ENCODE assay signal across 1 cellular context in genomic region chr1:150564051-150564991, GRCh38.
A peak's percentile ranks its signal among the peaks of the same experiment; 100 is the strongest.
TF ChIP-seq lines count a peak whose summit lies in the region.

No MANE protein-coding gene starts in this region.

TF ChIP-seq in HepG2, 621 proteins besides CTCF, POLR2A, EP300 and RAD21 (continued from another document and continues in another):
- no peak for TF ChIP-seq ZNF597 (CRISPR knock-in tag; IDR thresholded peaks at IDR 0.05)
- peak; percentile 36; the same call in 1 of the 2 replicates for TF ChIP-seq POLR2G (IDR thresholded peaks at IDR 0.05; ENCODE audit: low read depth, low read length)
- no peak for TF ChIP-seq PLRG1 (conservative IDR thresholded peaks at IDR 0.05)
- no peak for TF ChIP-seq ZNF350 (CRISPR knock-in tag; IDR thresholded peaks at IDR 0.05; ENCODE audit: borderline replicate concordance, low read depth)
- TF ChIP-seq ZNF749 (CRISPR knock-in tag; IDR thresholded peaks at IDR 0.05; ENCODE audit: borderline replicate concordance), result no peak
- no peak for TF ChIP-seq ZSCAN9 (CRISPR knock-in tag; IDR thresholded peaks at IDR 0.05; ENCODE audit: borderline replicate concordance)
- TF ChIP-seq HNRNPLL (IDR thresholded peaks at IDR 0.05; ENCODE audit: low read depth, low read length, poor library complexity, severe bottlenecking), result no peak
- TF ChIP-seq JUNB (CRISPR knock-in tag; IDR thresholded peaks at IDR 0.05; ENCODE audit: borderline replicate concordance), result no peak
- TF ChIP-seq ATF4 (CRISPR knock-in tag; IDR thresholded peaks at IDR 0.05), result peak in 1 of 2 experiments; percentile 88; a peak in 2 of 4 replicates
- no peak for TF ChIP-seq NCOR1 (IDR thresholded peaks at IDR 0.05; ENCODE audit: borderline replicate concordance, low read length)
- no peak for TF ChIP-seq ZNF414 (CRISPR knock-in tag; IDR thresholded peaks at IDR 0.05)
- TF ChIP-seq ZNF142 (CRISPR knock-in tag; IDR thresholded peaks at IDR 0.05), result no peak
- peak; percentile 28; the same call in 1 of the 2 replicates for TF ChIP-seq NR2C2 (CRISPR knock-in tag; IDR thresholded peaks at IDR 0.05; ENCODE audit: borderline replicate concordance)
- TF ChIP-seq SKIL (CRISPR knock-in tag; IDR thresholded peaks at IDR 0.05; ENCODE audit: borderline replicate concordance), result no peak
- TF ChIP-seq ADNP (CRISPR knock-in tag; IDR thresholded peaks at IDR 0.05), result no peak
- no peak for TF ChIP-seq ZNF282 (IDR thresholded peaks at IDR 0.05; ENCODE audit: partially characterized antibody)
- TF ChIP-seq SOX13 (IDR thresholded peaks at IDR 0.05), result no peak
- peak in 1 of 2 experiments; percentile 51; a peak in 2 of 4 replicates for TF ChIP-seq SOX13 (CRISPR knock-in tag; conservative IDR thresholded peaks at IDR 0.05 in 1 of 2, IDR thresholded peaks at IDR 0.05 in 1 of 2)
- TF ChIP-seq ZNF33B (CRISPR knock-in tag; IDR thresholded peaks at IDR 0.05), result no peak
- TF ChIP-seq PATZ1 (CRISPR knock-in tag; IDR thresholded peaks at IDR 0.05), result peak; percentile 57; the same call in 1 of the 2 replicates
- TF ChIP-seq ZNF564 (CRISPR knock-in tag; IDR thresholded peaks at IDR 0.05), result no peak
- TF ChIP-seq PITX1 (CRISPR knock-in tag; IDR thresholded peaks at IDR 0.05), result no peak
- 0 out of 2 replicates have a peak, but pooled peaks have one; percentile 40 for TF ChIP-seq GATAD2A (CRISPR knock-in tag; IDR thresholded peaks at IDR 0.05)
- no peak for TF ChIP-seq ZNF432 (CRISPR knock-in tag; IDR thresholded peaks at IDR 0.05; ENCODE audit: borderline replicate concordance)
- TF ChIP-seq ZBTB8A (CRISPR knock-in tag; IDR thresholded peaks at IDR 0.05; ENCODE audit: borderline replicate concordance, low read depth), result no peak
- TF ChIP-seq CENPX (CRISPR knock-in tag; IDR thresholded peaks at IDR 0.05), result no peak
- TF ChIP-seq PRMT3 (CRISPR knock-in tag; IDR thresholded peaks at IDR 0.05; ENCODE audit: borderline replicate concordance, low read depth), result no peak
- TF ChIP-seq TCF12 (IDR thresholded peaks at IDR 0.05), result no peak
- no peak for TF ChIP-seq TCF12 (CRISPR knock-in tag; IDR thresholded peaks at IDR 0.05)
- TF ChIP-seq ZNF75D (CRISPR knock-in tag; IDR thresholded peaks at IDR 0.05; ENCODE audit: borderline replicate concordance), result no peak
- no peak for TF ChIP-seq REST (IDR thresholded peaks at IDR 0.05; ENCODE audit: borderline replicate concordance in 1 of 2, low read depth in 1 of 2, low read length in 2 of 2)
- no peak for TF ChIP-seq ZNF274 (CRISPR knock-in tag; IDR thresholded peaks at IDR 0.05)
- 0 out of 2 replicates have a peak, but pooled peaks have one; percentile 4 for TF ChIP-seq KMT2B (CRISPR knock-in tag; IDR thresholded peaks at IDR 0.05)
- TF ChIP-seq ZBTB46 (CRISPR knock-in tag; IDR thresholded peaks at IDR 0.05; ENCODE audit: borderline replicate concordance), result no peak
- 0 out of 2 replicates have a peak, but pooled peaks have one; percentile 32 for TF ChIP-seq TGIF2 (CRISPR knock-in tag; IDR thresholded peaks at IDR 0.05)
- no peak for TF ChIP-seq TP53 (CRISPR knock-in tag; conservative IDR thresholded peaks at IDR 0.05)
